Comparison of ENCODE assay signal across 9 cellular contexts in genomic region chr19:46634656-46635218, GRCh38. TPM values are rescaled to one million over a fixed set of nuclear protein-coding genes. Genes with fewer than 3 reads are reported as not detected.
DNase-seq lines count a peak whose midpoint lies in the region; ATAC-seq and TF ChIP-seq lines count a peak whose summit lies in the region.
"Had no signal": no experiment of that assay in that cellular context is flagged by ENCODE, and none has a peak within 500 bp of the region (broad histone marks: within the 10 kb centered on the region; RNA-seq: fewer than 3 reads in every experiment).

No MANE protein-coding gene starts in this region.

- H3K36me3 ChIP-seq in OCI-LY3 (replicated peaks; ENCODE audit: low read depth, low read length): no peaks in the 10 kb centered on the region
- H3K36me3 ChIP-seq in esophagus squamous epithelium: no peaks in the 10 kb centered on the region
- H3K36me3 ChIP-seq in stomach smooth muscle (ENCODE audit: control insufficient read depth in 2 of 2, insufficient read depth in 2 of 2, low read length in 2 of 2): no peaks in the 10 kb centered on the region

- no peaks in the 10 kb centered on the region for H4K20me1 ChIP-seq in OCI-LY3 (ENCODE audit: insufficient read depth, low read length)

- 3 to 11% methylated on average over 18 to 20 of the region's 23 CpGs for WGBS in esophagus squamous epithelium, 2 donors

- intact Hi-C loops in esophagus squamous epithelium (cut with DNase I): no loop called here

- no peak for TF ChIP-seq POLR2A in esophagus squamous epithelium (IDR thresholded peaks at IDR 0.05)

- peak overlapping the region; percentile 54 for H3K4me3 ChIP-seq in OCI-LY3 (ENCODE audit: low read length)
- peak overlapping the region in 3 of 4 donors; percentile 34 to 55 (median 34) for H3K4me3 ChIP-seq in esophagus squamous epithelium
- peak overlapping the region; percentile 50 to 66 for H3K4me3 ChIP-seq in stomach smooth muscle (ENCODE audit: low read length in 2 of 2)

- H3K27me3 ChIP-seq in OCI-LY3 (ENCODE audit: low read depth, low read length) (peaks cover 3% of the 10 kb centered on the region; the same call in 1 of the 2 replicates), esophagus squamous epithelium (peaks cover 0 to 88% (median 0%) of the 10 kb centered on the region in 4 donors), stomach smooth muscle (ENCODE audit: control insufficient read depth in 1 of 2, insufficient read depth in 2 of 2, low read length in 2 of 2) (no peaks in the 10 kb centered on the region)

- H3K9ac ChIP-seq in OCI-LY3 (ENCODE audit: low read length): no peak overlapping the region
- peak overlapping the region in 1 of 2 donors; percentile 22 for H3K9ac ChIP-seq in stomach smooth muscle (ENCODE audit: low read length in 2 of 2)

- peak in 1 of 2 donors; percentile 42 for DNase-seq in activated T-cell treated with anti-CD3 and anti-CD28 coated beads, Interleukin-2, amount 50 U/mL, for 72 hours
- DNase-seq in activated T-cell treated with anti-CD3 and anti-CD28 coated beads, Interleukin-2, amount 50 U/mL, for 1 hour: no peak
- DNase-seq in esophagus squamous epithelium (lab: John Stamatoyannopoulos, UW): no peak
- DNase-seq: SHP77 had no signal

- no peak overlapping the region for H2AFZ ChIP-seq in OCI-LY3 (ENCODE audit: low read depth, low read length)

- H3K79me2 ChIP-seq in OCI-LY3 (ENCODE audit: low read length): no peaks in the 10 kb centered on the region

- no peaks in the 10 kb centered on the region for H3K36me3 Mint-ChIP-seq in activated T-cell treated with anti-CD3 and anti-CD28 coated beads, Interleukin-2, amount 50 U/mL, for 72 hours (ENCODE audit: insufficient read depth in 2 of 2)

- H3K9me3 ChIP-seq in OCI-LY3 (ENCODE audit: insufficient read depth, low read length) (no peaks in the 10 kb centered on the region), esophagus squamous epithelium (no peaks in the 10 kb centered on the region), stomach smooth muscle (ENCODE audit: control insufficient read depth in 2 of 2, low read length in 2 of 2) (no peaks in the 10 kb centered on the region)

- H3K4me3 Mint-ChIP-seq in activated T-cell treated with anti-CD3 and anti-CD28 coated beads, Interleukin-2, amount 50 U/mL, for 72 hours: peak overlapping the region; percentile 76 to 80

- H3K27me3 Mint-ChIP-seq in activated T-cell treated with anti-CD3 and anti-CD28 coated beads, Interleukin-2, amount 50 U/mL, for 72 hours (ENCODE audit: low read depth): no peaks in the 10 kb centered on the region

- H3K4me2 ChIP-seq in OCI-LY3 (ENCODE audit: low read length): peak overlapping the region; percentile 45

- H3K27ac ChIP-seq in OCI-LY3 (ENCODE audit: low read length) (no peak overlapping the region), esophagus squamous epithelium (peak overlapping the region in 1 of 4 donors; percentile 9), stomach smooth muscle (ENCODE audit: low read length) (no peak overlapping the region)

- peaks cover 12% of the 10 kb centered on the region for H3K4me1 Mint-ChIP-seq in activated T-cell treated with anti-CD3 and anti-CD28 coated beads, Interleukin-2, amount 50 U/mL, for 72 hours (ENCODE audit: low read depth)

- TF ChIP-seq CTCF in OCI-LY3 (IDR thresholded peaks at IDR 0.05; ENCODE audit: low read depth, low read length) (no peak), esophagus squamous epithelium (IDR thresholded peaks at IDR 0.05) (no peak)

- no peak for ATAC-seq in activated T-cell treated with anti-CD3 and anti-CD28 coated beads, Interleukin-2, amount 50 U/mL, for 72 hours (replicated peaks in 1 of 2)
- ATAC-seq in GM21786 (IDR thresholded peaks at IDR 0.05; ENCODE audit: unreplicated experiment) (no peak), GM21360 (IDR thresholded peaks at IDR 0.05; ENCODE audit: unreplicated experiment) (no peak), GM19328 (IDR thresholded peaks at IDR 0.05; ENCODE audit: unreplicated experiment) (no peak)

- no peak overlapping the region for H3K27ac Mint-ChIP-seq in activated T-cell treated with anti-CD3 and anti-CD28 coated beads, Interleukin-2, amount 50 U/mL, for 72 hours

- H3K4me1 ChIP-seq in OCI-LY3 (ENCODE audit: low read length): peaks cover 29% of the 10 kb centered on the region
- H3K4me1 ChIP-seq in esophagus squamous epithelium: peaks cover 18 to 60% (median 39%) of the 10 kb centered on the region in 3 donors
- H3K4me1 ChIP-seq in stomach smooth muscle (ENCODE audit: control insufficient read depth, insufficient read depth, low read length): peaks cover 52% of the 10 kb centered on the region

- no peaks in the 10 kb centered on the region for H3K9me3 Mint-ChIP-seq in activated T-cell treated with anti-CD3 and anti-CD28 coated beads, Interleukin-2, amount 50 U/mL, for 72 hours

RNA-seq across cellular contexts. Expression of gene GNG8, which starts 1.3 kb away (rescaled TPM):
- 10 to 100 TPM; 24.8 to 29.5 TPM for total RNA-seq in activated T-cell treated with anti-CD3 and anti-CD28 coated beads, Interleukin-2, amount 50 U/mL, for 72 hours
- total RNA-seq in esophagus squamous epithelium: not detected

RNA-seq across cellular contexts. Expression of gene PTGIR, which starts 9.8 kb away (rescaled TPM):
- total RNA-seq in activated T-cell treated with anti-CD3 and anti-CD28 coated beads, Interleukin-2, amount 50 U/mL, for 72 hours: 10 to 100 TPM; 32.4 to 47.1 TPM
- total RNA-seq in esophagus squamous epithelium: 1 to 10 TPM in 2 of 4 donors, under 1 TPM in 1, not detected in 1; 0.57 to 3.0 (median 1.1) TPM

RNA-seq across cellular contexts. Expression of gene DACT3, which starts 26.2 kb away (rescaled TPM):
- 1 to 10 TPM; 3.4 to 7.0 TPM for total RNA-seq in activated T-cell treated with anti-CD3 and anti-CD28 coated beads, Interleukin-2, amount 50 U/mL, for 72 hours
- 1 to 10 TPM in 2 of 4 donors, under 1 TPM in 2; 0.22 to 5.7 (median 1.8) TPM for total RNA-seq in esophagus squamous epithelium

RNA-seq across cellular contexts. Expression of gene CALM3, which starts 33.6 kb away (rescaled TPM):
- total RNA-seq in activated T-cell treated with anti-CD3 and anti-CD28 coated beads, Interleukin-2, amount 50 U/mL, for 72 hours: 100 to 1,000 TPM; 292 to 300 TPM
- 100 to 1,000 TPM in 1 of 4 donors, 10 to 100 TPM in 3; 61.9 to 147 (median 84.6) TPM for total RNA-seq in esophagus squamous epithelium

Comparison
In these comparisons a context has a peak if more than half of its experiments do, and no peak if none do; other contexts are left out.
1. RNA of gene GNG8, which starts 1.3 kb away (total RNA-seq): 24.8 to 29.5 TPM in activated T-cell treated with anti-CD3 and anti-CD28 coated beads, Interleukin-2, amount 50 U/mL, for 72 hours; not detected in esophagus squamous epithelium; every median in the first group is over 10 times any median in the second.
2. RNA of gene PTGIR, which starts 9.8 kb away (total RNA-seq): 32.4 to 47.1 TPM in activated T-cell treated with anti-CD3 and anti-CD28 coated beads, Interleukin-2, amount 50 U/mL, for 72 hours; 0.57 to 3.0 TPM in esophagus squamous epithelium; every median in the first group is over 4 times any median in the second.
3. Peak in every context shown above with its lines, with median percentiles within 50 percentile points of each other: H3K4me3 ChIP-seq.